8 cellular contexts compared by ENCODE assay signal in the genomic region with DNA sequence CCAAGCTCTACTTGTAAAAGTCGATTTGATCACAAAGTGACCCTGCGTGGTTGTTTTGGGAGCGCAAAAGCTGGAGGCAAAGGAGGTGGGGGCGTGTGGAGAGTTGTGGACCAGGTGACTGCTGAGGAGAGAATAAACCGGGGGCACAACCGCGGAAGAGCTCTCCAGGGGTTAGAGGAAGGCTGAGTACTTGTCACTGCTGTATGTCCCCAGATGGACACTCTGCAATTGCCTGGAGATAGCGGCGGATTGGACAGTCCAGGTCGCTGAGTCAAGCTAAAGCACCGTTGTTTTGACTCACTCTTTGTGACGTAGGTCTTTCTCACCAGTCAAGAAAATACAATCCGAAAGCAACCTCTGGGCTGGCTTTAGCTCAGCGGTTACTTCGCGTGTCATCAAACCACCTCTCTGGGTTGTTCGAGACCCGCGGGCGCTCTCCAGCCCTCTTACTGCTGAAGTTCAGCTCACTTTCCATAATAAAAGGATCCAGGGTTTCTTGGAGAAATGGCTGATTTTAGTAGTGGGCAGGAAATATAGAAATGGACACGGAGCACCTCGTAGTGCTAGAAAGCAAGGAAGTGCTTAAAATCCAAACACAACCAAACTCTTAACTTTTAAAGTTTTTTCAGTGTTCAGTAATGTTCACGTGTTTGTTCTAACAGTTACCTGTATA. TPM values are rescaled to one million over a fixed set of nuclear protein-coding genes. Genes with fewer than 3 reads are reported as not detected.
DNase-seq lines count a peak whose midpoint lies in the region; ATAC-seq, FAIRE-seq and TF ChIP-seq lines count a peak whose summit lies in the region.

No MANE protein-coding gene starts in this region.

- H3K4me1 Mint-ChIP-seq in activated CD8-positive, alpha-beta memory T cell treated with anti-CD3 and anti-CD28 coated beads, Interleukin-2, amount 10 ng/mL, durations not matched to agents 7 days and 5 days: peaks cover 15% of the 10 kb centered on the region
- H3K4me1 Mint-ChIP-seq in naive thymus-derived CD8-positive, alpha-beta T cell: peaks cover 4 to 14% (median 8%) of the 10 kb centered on the region in 4 donors
- H3K4me1 Mint-ChIP-seq in stimulated activated naive CD8-positive, alpha-beta T cell treated with anti-CD3 and anti-CD28 coated beads, Interleukin-15, Interleukin-2, amounts not matched to agents 100 ng/mL and 50 ng/mL, for 24 hours (ENCODE audit: low read depth): peaks cover 5% of the 10 kb centered on the region

- H3K4me2 ChIP-seq in endothelial cell of umbilical vein (ENCODE audit: insufficient read depth, low read length): peak overlapping the region; percentile 47

- peak; percentile 75 for FAIRE-seq in endothelial cell of umbilical vein (lab: Jason Lieb, UNC)

- H3K4me3 Mint-ChIP-seq in activated CD8-positive, alpha-beta memory T cell treated with anti-CD3 and anti-CD28 coated beads, Interleukin-2, amount 10 ng/mL, durations not matched to agents 7 days and 5 days: peak overlapping the region; percentile 76
- peak overlapping the region; percentile 41 to 85 (median 66) for H3K4me3 Mint-ChIP-seq in naive thymus-derived CD8-positive, alpha-beta T cell
- peak overlapping the region; percentile 80 for H3K4me3 Mint-ChIP-seq in stimulated activated naive CD8-positive, alpha-beta T cell treated with anti-CD3 and anti-CD28 coated beads, Interleukin-15, Interleukin-2, amounts not matched to agents 100 ng/mL and 50 ng/mL, for 24 hours

- POLR2A ChIA-PET in endothelial cell of umbilical vein (lab: Charles Lee): no interaction called here
- POLR2A ChIA-PET in naive thymus-derived CD8-positive, alpha-beta T cell (lab: Charles Lee): interaction anchor here (1.2 kb wide), 1 partner anchor 15 kb away, joined by 4 read pairs; no protein-coding TSS in a partner anchor

- intact Hi-C loops in endothelial cell of umbilical vein (cut with micrococcal nuclease) (no loop called here), posterior vena cava (cut with DNase I) (no loop called here)

- no peak overlapping the region for H3K9ac ChIP-seq in endothelial cell of umbilical vein (replicated peaks; ENCODE audit: extremely low read depth, insufficient read depth, low read length)

- CTCF ChIA-PET in activated CD8-positive, alpha-beta memory T cell treated with anti-CD3 and anti-CD28 coated beads, Interleukin-2, amount 10 ng/mL, durations not matched to agents 7 days and 5 days (lab: Charles Lee): interaction anchor here (0.7 to 1.6 kb wide), 10 partner anchors 9 to 486 kb away, joined by 3 to 4 read pairs (median 3); no protein-coding TSS in a partner anchor
- CTCF ChIA-PET in endothelial cell of umbilical vein (lab: Charles Lee): interaction anchor here (0.7 to 1.5 kb wide), 7 partner anchors 15 to 487 kb away, joined by 3 to 10 read pairs (median 3); no protein-coding TSS in a partner anchor

- H3K79me2 ChIP-seq in endothelial cell of umbilical vein (ENCODE audit: control insufficient read depth, insufficient read depth, low read length): no peaks in the 10 kb centered on the region

- no peaks in the 10 kb centered on the region for H3K9me3 ChIP-seq in endothelial cell of umbilical vein (replicated peaks; ENCODE audit: control insufficient read depth, insufficient read depth, low read length)

- no peaks in the 10 kb centered on the region for H3K36me3 ChIP-seq in endothelial cell of umbilical vein (ENCODE audit: control insufficient read depth in 2 of 2, extremely low read depth in 1 of 2, insufficient read depth in 2 of 2, low read length in 2 of 2)

- BruUV-seq in endothelial cell of umbilical vein (replicated peaks; lab: Mats Ljungman, UMichigan): no TSS peak

- peak overlapping the region; percentile 71 for H2AFZ ChIP-seq in endothelial cell of umbilical vein (ENCODE audit: low read depth, low read length)

- dilution Hi-C loops in endothelial cell of umbilical vein (cut with MboI; ENCODE audit: extremely low pct_ligation_motif_present, low sequenced_read_pairs): no loop called here

- peaks cover 2% of the 10 kb centered on the region for H3K9me3 Mint-ChIP-seq in activated CD8-positive, alpha-beta memory T cell treated with anti-CD3 and anti-CD28 coated beads, Interleukin-2, amount 10 ng/mL, durations not matched to agents 7 days and 5 days (ENCODE audit: low read depth)
- H3K9me3 Mint-ChIP-seq in naive thymus-derived CD8-positive, alpha-beta T cell: peaks cover 0 to 11% (median 0%) of the 10 kb centered on the region in 9 donors
- H3K9me3 Mint-ChIP-seq in stimulated activated naive CD8-positive, alpha-beta T cell treated with anti-CD3 and anti-CD28 coated beads, Interleukin-15, Interleukin-2, amounts not matched to agents 100 ng/mL and 50 ng/mL, for 24 hours: no peaks in the 10 kb centered on the region

- no peaks in the 10 kb centered on the region for H4K20me1 ChIP-seq in endothelial cell of umbilical vein (replicated peaks; ENCODE audit: control insufficient read depth, extremely low read depth, insufficient read depth, low read length)

- no peaks in the 10 kb centered on the region for H3K9me1 ChIP-seq in endothelial cell of umbilical vein (replicated peaks; ENCODE audit: control insufficient read depth, extremely low read depth, insufficient read depth, low read length)

- ATAC-seq in GM18508 (IDR thresholded peaks at IDR 0.05; ENCODE audit: insufficient read depth, unreplicated experiment) (peak; percentile 91), HG02798 (IDR thresholded peaks at IDR 0.05; ENCODE audit: poor library complexity, unreplicated experiment) (peak; percentile 95)
- peak; percentile 95 for ATAC-seq in activated CD8-positive, alpha-beta memory T cell treated with anti-CD3 and anti-CD28 coated beads, Interleukin-2, amount 10 ng/mL, durations not matched to agents 7 days and 5 days
- peak; percentile 81 to 94 for ATAC-seq in naive thymus-derived CD8-positive, alpha-beta T cell

- peak; percentile 99 for DNase-seq in NCI-H460 (ENCODE audit: extremely low read depth, low read depth)
- peak; percentile 90 for DNase-seq in activated CD8-positive, alpha-beta memory T cell treated with anti-CD3 and anti-CD28 coated beads, Interleukin-2, amount 10 ng/mL, durations not matched to agents 7 days and 5 days
- DNase-seq in endothelial cell of umbilical vein (ENCODE audit: low read depth, low spot score): peak; percentile 85
- DNase-seq in naive thymus-derived CD8-positive, alpha-beta T cell: peak; percentile 16 to 68 (median 52)
- no peak for DNase-seq in posterior vena cava (ENCODE audit: low spot score)

- peaks cover 4% of the 10 kb centered on the region for H3K4me1 ChIP-seq in endothelial cell of umbilical vein (ENCODE audit: control insufficient read depth, extremely low read depth, insufficient read depth, low read length)

- TF ChIP-seq POLR2A in endothelial cell of umbilical vein (IDR thresholded peaks at IDR 0.05; ENCODE audit: low read depth, low read length): no peak

- TF ChIP-seq CTCF in endothelial cell of umbilical vein (IDR thresholded peaks at IDR 0.05; ENCODE audit: extremely low read depth in 1 of 2, insufficient read depth in 1 of 2, low read depth in 1 of 2, low read length in 2 of 2): no peak

- H3K27me3 Mint-ChIP-seq in activated CD8-positive, alpha-beta memory T cell treated with anti-CD3 and anti-CD28 coated beads, Interleukin-2, amount 10 ng/mL, durations not matched to agents 7 days and 5 days: peaks cover 16% of the 10 kb centered on the region
- H3K27me3 Mint-ChIP-seq in naive thymus-derived CD8-positive, alpha-beta T cell: peaks cover 8 to 40% (median 20%) of the 10 kb centered on the region in 5 donors
- peaks cover 30% of the 10 kb centered on the region for H3K27me3 Mint-ChIP-seq in stimulated activated naive CD8-positive, alpha-beta T cell treated with anti-CD3 and anti-CD28 coated beads, Interleukin-15, Interleukin-2, amounts not matched to agents 100 ng/mL and 50 ng/mL, for 24 hours

- H3K27ac Mint-ChIP-seq in activated CD8-positive, alpha-beta memory T cell treated with anti-CD3 and anti-CD28 coated beads, Interleukin-2, amount 10 ng/mL, durations not matched to agents 7 days and 5 days: peak overlapping the region; percentile 56
- peak overlapping the region in 7 of 10 donors; percentile 10 to 93 (median 40) for H3K27ac Mint-ChIP-seq in naive thymus-derived CD8-positive, alpha-beta T cell
- peak overlapping the region; percentile 87 for H3K27ac Mint-ChIP-seq in stimulated activated naive CD8-positive, alpha-beta T cell treated with anti-CD3 and anti-CD28 coated beads, Interleukin-15, Interleukin-2, amounts not matched to agents 100 ng/mL and 50 ng/mL, for 24 hours

- H3K27ac ChIP-seq in endothelial cell of umbilical vein (ENCODE audit: insufficient read depth, low read depth, low read length): no peak overlapping the region

- no peaks in the 10 kb centered on the region for H3K27me3 ChIP-seq in endothelial cell of umbilical vein (ENCODE audit: control insufficient read depth in 2 of 2, insufficient read depth in 2 of 2, low read length in 2 of 2)

- no peaks in the 10 kb centered on the region for H3K36me3 Mint-ChIP-seq in activated CD8-positive, alpha-beta memory T cell treated with anti-CD3 and anti-CD28 coated beads, Interleukin-2, amount 10 ng/mL, durations not matched to agents 7 days and 5 days
- H3K36me3 Mint-ChIP-seq in naive thymus-derived CD8-positive, alpha-beta T cell: no peaks in the 10 kb centered on the region
- H3K36me3 Mint-ChIP-seq in stimulated activated naive CD8-positive, alpha-beta T cell treated with anti-CD3 and anti-CD28 coated beads, Interleukin-15, Interleukin-2, amounts not matched to agents 100 ng/mL and 50 ng/mL, for 24 hours (ENCODE audit: low read depth): no peaks in the 10 kb centered on the region

- H3K4me3 ChIP-seq in endothelial cell of umbilical vein (replicated peaks in 1 of 3; ENCODE audit: insufficient read depth in 1 of 3, low read depth in 1 of 3, low read length in 3 of 3): peak overlapping the region; percentile 28 to 66 (median 54)

RNA-seq across cellular contexts. Expression of a gene that starts 25.7 kb away (rescaled TPM):
- total RNA-seq in NCI-H460 (2014; rRNA removed; shearing (Covaris generic)): 60.1 and 62.5 TPM in 2 replicates
- polyA plus RNA-seq in NCI-H460 (2014; cell fraction: nucleus; rRNA removed): 34.8 and 54.2 TPM in 2 replicates
- 10 to 100 TPM; 45.0 to 58.6 TPM for total RNA-seq in activated CD8-positive, alpha-beta memory T cell treated with anti-CD3 and anti-CD28 coated beads, Interleukin-2, amount 10 ng/mL, durations not matched to agents 7 days and 5 days
- total RNA-seq in endothelial cell of umbilical vein (49.0 and 49.4 TPM in 2 replicates), posterior vena cava (10 to 100 TPM; 31.8 to 34.9 TPM)
- 45.8 and 58.0 TPM in 2 replicates for polyA plus RNA-seq in endothelial cell of umbilical vein
- 34.7 and 35.0 TPM in 2 replicates for polyA plus RNA-seq in endothelial cell of umbilical vein (2011; cell fraction: cytosol; rRNA removed)
- 35.6 and 52.2 TPM in 2 replicates for polyA plus RNA-seq in endothelial cell of umbilical vein (2011; cell fraction: nucleus; rRNA removed)
- polyA plus RNA-seq in endothelial cell of umbilical vein (2012): 80.4 and 92.8 TPM in 2 replicates
- 34.9 and 43.1 TPM in 2 replicates for polyA minus RNA-seq in endothelial cell of umbilical vein
- polyA minus RNA-seq in endothelial cell of umbilical vein (2011; cell fraction: cytosol; rRNA and poly(A)+ RNA removed): 14.4 TPM
- polyA minus RNA-seq in endothelial cell of umbilical vein (2011; cell fraction: nucleus; rRNA and poly(A)+ RNA removed): 15.2 and 20.3 TPM in 2 replicates
- 10 to 100 TPM; 55.8 to 59.6 TPM for total RNA-seq in naive thymus-derived CD8-positive, alpha-beta T cell
- 10 to 100 TPM; 64.2 to 81.3 (median 77.0) TPM for polyA plus RNA-seq in naive thymus-derived CD8-positive, alpha-beta T cell

RNA-seq across cellular contexts. Expression of a gene that starts 34.7 kb away (rescaled TPM):
- 34.8 and 39.1 TPM in 2 replicates for total RNA-seq in NCI-H460 (2014; rRNA removed; shearing (Covaris generic))
- polyA plus RNA-seq in NCI-H460 (2014; cell fraction: nucleus; rRNA removed): 60.5 and 71.9 TPM in 2 replicates
- 10 to 100 TPM; 30.7 to 36.6 TPM for total RNA-seq in activated CD8-positive, alpha-beta memory T cell treated with anti-CD3 and anti-CD28 coated beads, Interleukin-2, amount 10 ng/mL, durations not matched to agents 7 days and 5 days
- total RNA-seq in endothelial cell of umbilical vein (29.6 and 31.7 TPM in 2 replicates), posterior vena cava (10 to 100 TPM; 16.8 to 19.2 TPM)
- polyA plus RNA-seq in endothelial cell of umbilical vein: 19.9 and 23.6 TPM in 2 replicates
- 23.0 and 23.3 TPM in 2 replicates for polyA plus RNA-seq in endothelial cell of umbilical vein (2011; cell fraction: cytosol; rRNA removed)
- 71.7 and 80.6 TPM in 2 replicates for polyA plus RNA-seq in endothelial cell of umbilical vein (2011; cell fraction: nucleus; rRNA removed)
- polyA plus RNA-seq in endothelial cell of umbilical vein (2012): 24.4 and 29.1 TPM in 2 replicates
- polyA minus RNA-seq in endothelial cell of umbilical vein: 27.9 and 30.0 TPM in 2 replicates
- polyA minus RNA-seq in endothelial cell of umbilical vein (2011; cell fraction: cytosol; rRNA and poly(A)+ RNA removed): 14.3 TPM
- polyA minus RNA-seq in endothelial cell of umbilical vein (2011; cell fraction: nucleus; rRNA and poly(A)+ RNA removed): 50.2 and 57.1 TPM in 2 replicates
- total RNA-seq in naive thymus-derived CD8-positive, alpha-beta T cell: 10 to 100 TPM; 63.5 to 68.0 TPM
- 10 to 100 TPM; 15.4 to 24.6 (median 20.1) TPM for polyA plus RNA-seq in naive thymus-derived CD8-positive, alpha-beta T cell

RNA-seq across cellular contexts. Expression of a gene that starts 34.8 kb away (rescaled TPM):
- 80.8 and 85.3 TPM in 2 replicates for total RNA-seq in NCI-H460 (2014; rRNA removed; shearing (Covaris generic))
- 90.5 and 112 TPM in 2 replicates for polyA plus RNA-seq in NCI-H460 (2014; cell fraction: nucleus; rRNA removed)
- 10 to 100 TPM; 75.9 to 93.9 TPM for total RNA-seq in activated CD8-positive, alpha-beta memory T cell treated with anti-CD3 and anti-CD28 coated beads, Interleukin-2, amount 10 ng/mL, durations not matched to agents 7 days and 5 days
- total RNA-seq in endothelial cell of umbilical vein: 104 and 105 TPM in 2 replicates
- polyA plus RNA-seq in endothelial cell of umbilical vein: 56.0 and 65.2 TPM in 2 replicates
- polyA plus RNA-seq in endothelial cell of umbilical vein (2011; cell fraction: cytosol; rRNA removed): 81.8 and 90.1 TPM in 2 replicates
- polyA plus RNA-seq in endothelial cell of umbilical vein (2011; cell fraction: nucleus; rRNA removed): 117 and 138 TPM in 2 replicates
- polyA plus RNA-seq in endothelial cell of umbilical vein (2012): 89.4 and 110 TPM in 2 replicates
- 79.7 and 81.8 TPM in 2 replicates for polyA minus RNA-seq in endothelial cell of umbilical vein
- polyA minus RNA-seq in endothelial cell of umbilical vein (2011; cell fraction: cytosol; rRNA and poly(A)+ RNA removed): 34.8 TPM
- polyA minus RNA-seq in endothelial cell of umbilical vein (2011; cell fraction: nucleus; rRNA and poly(A)+ RNA removed): 27.0 and 39.3 TPM in 2 replicates
- 10 to 100 TPM; 83.6 to 84.1 TPM for total RNA-seq in naive thymus-derived CD8-positive, alpha-beta T cell
- polyA plus RNA-seq in naive thymus-derived CD8-positive, alpha-beta T cell: 10 to 100 TPM; 63.2 to 77.5 (median 65.3) TPM
- 10 to 100 TPM; 38.0 to 48.2 TPM for total RNA-seq in posterior vena cava

RNA-seq across cellular contexts. Expression of a gene that starts 52.6 kb away (rescaled TPM):
- 0.75 and 0.77 TPM in 2 replicates for total RNA-seq in NCI-H460 (2014; rRNA removed; shearing (Covaris generic))
- polyA plus RNA-seq in NCI-H460 (2014; cell fraction: nucleus; rRNA removed): 9.7 and 13.2 TPM in 2 replicates
- total RNA-seq in activated CD8-positive, alpha-beta memory T cell treated with anti-CD3 and anti-CD28 coated beads, Interleukin-2, amount 10 ng/mL, durations not matched to agents 7 days and 5 days: 1 to 10 TPM; 2.8 to 2.9 TPM
- total RNA-seq in endothelial cell of umbilical vein: 1.1 TPM in 2 replicates
- 1.2 and 1.4 TPM in 2 replicates for polyA plus RNA-seq in endothelial cell of umbilical vein
- polyA plus RNA-seq in endothelial cell of umbilical vein (2011; cell fraction: cytosol; rRNA removed): 0.42 and 0.44 TPM in 2 replicates
- polyA plus RNA-seq in endothelial cell of umbilical vein (2011; cell fraction: nucleus; rRNA removed): 5.1 and 5.5 TPM in 2 replicates
- not detected in 2 replicates for polyA plus RNA-seq in endothelial cell of umbilical vein (2012)
- polyA minus RNA-seq in endothelial cell of umbilical vein: 0.38 and 0.56 TPM in 2 replicates
- polyA minus RNA-seq in endothelial cell of umbilical vein (2011; cell fraction: cytosol; rRNA and poly(A)+ RNA removed): not detected
- 0.77 and 0.96 TPM in 2 replicates for polyA minus RNA-seq in endothelial cell of umbilical vein (2011; cell fraction: nucleus; rRNA and poly(A)+ RNA removed)
- total RNA-seq in naive thymus-derived CD8-positive, alpha-beta T cell: 1 to 10 TPM; 3.4 to 3.7 TPM
- under 1 TPM in 1 of 3 donors, not detected in 2; 0.17 TPM for polyA plus RNA-seq in naive thymus-derived CD8-positive, alpha-beta T cell
- total RNA-seq in posterior vena cava: under 1 TPM; 0.52 to 0.56 TPM
